In genomic region chr19:13547102-13547501, GRCh38 we compare ENCODE assay signal across 29 cellular contexts.
"Had no signal": no experiment of that assay in that cellular context is flagged by ENCODE, and none has a peak within 500 bp of the region (broad histone marks: within the 10 kb centered on the region; RNA-seq: fewer than 3 reads in every experiment).

No MANE protein-coding gene starts in this region.

- H3K9me3 Mint-ChIP-seq: stimulated activated effector memory CD8-positive, alpha-beta T cell treated with anti-CD3 and anti-CD28 coated beads, Interleukin-12 subunit alpha, Interleukin-12 subunit beta, amount 100 ng/mL, for 72 hours; stimulated activated naive CD8-positive, alpha-beta T cell treated with anti-CD3 and anti-CD28 coated beads, Interleukin-15, amount 100 ng/mL, for 72 hours; type B pancreatic cell had no signal

- FAIRE-seq: urothelium cell line had no signal

- ATAC-seq: stimulated activated effector memory CD8-positive, alpha-beta T cell treated with anti-CD3 and anti-CD28 coated beads, Interleukin-12 subunit alpha, Interleukin-12 subunit beta, amount 100 ng/mL, for 72 hours; stimulated activated memory B cell treated with anti-CD40 and anti-IgM and Interleukin-4, amounts not matched to agents 10 μg/mL and 1 μg/mL and 100 μg/mL, for 72 hours; stimulated activated naive B cell treated with anti-CD40 and anti-IgM and Interleukin-4, amounts not matched to agents 10 μg/mL and 1 μg/mL and 100 μg/mL, for 72 hours; stimulated activated naive CD8-positive, alpha-beta T cell treated with anti-CD3 and anti-CD28 coated beads, Interleukin-15, amount 100 ng/mL, for 72 hours; stimulated activated naive CD8-positive, alpha-beta T cell treated with anti-CD3 and anti-CD28 coated beads, Interleukin-15, Interleukin-2, amounts not matched to agents 100 U/mL and 50 U/mL, for 24 hours; upper lobe of right lung had no signal

- H3K4me3 ChIP-seq: stomach, suprapubic skin, testis, thoracic aorta, thyroid gland, tibial artery, tibial nerve, transverse colon, upper lobe of left lung, upper lobe of right lung, uterus, vagina had no signal

- H3K9me3 ChIP-seq: testis, thyroid gland, transverse colon, upper lobe of left lung, upper lobe of right lung, vagina had no signal

- H3K36me3 ChIP-seq: stomach, suprapubic skin, thoracic aorta, thyroid gland, tibial artery, tibial nerve, transverse colon, upper lobe of left lung, upper lobe of right lung, uterus, vagina had no signal

- H3K27ac Mint-ChIP-seq: stimulated activated effector memory CD8-positive, alpha-beta T cell treated with anti-CD3 and anti-CD28 coated beads, Interleukin-12 subunit alpha, Interleukin-12 subunit beta, amount 100 ng/mL, for 72 hours; stimulated activated memory B cell treated with anti-CD40 and anti-IgM and Interleukin-4, amounts not matched to agents 10 μg/mL and 1 μg/mL and 100 μg/mL, for 72 hours; stimulated activated naive B cell treated with anti-CD40 and anti-IgM and Interleukin-4, amounts not matched to agents 10 μg/mL and 1 μg/mL and 100 μg/mL, for 72 hours; stimulated activated naive CD8-positive, alpha-beta T cell treated with anti-CD3 and anti-CD28 coated beads, Interleukin-15, amount 100 ng/mL, for 72 hours; stimulated activated naive CD8-positive, alpha-beta T cell treated with anti-CD3 and anti-CD28 coated beads, Interleukin-15, Interleukin-2, amounts not matched to agents 100 ng/mL and 50 ng/mL, for 24 hours; type B pancreatic cell had no signal

- H3K27ac ChIP-seq: stomach, suprapubic skin, testis, thoracic aorta, thyroid gland, tibial artery, tibial nerve, transverse colon, upper lobe of left lung, upper lobe of right lung, uterus, vagina had no signal

- H3K27me3 ChIP-seq: testis, thyroid gland, tibial nerve, upper lobe of left lung, upper lobe of right lung, uterus, vagina had no signal

- DNase-seq: stimulated activated CD4-positive, alpha-beta T cell treated with anti-CD3 and anti-CD28 coated beads, Interleukin-2, amount 100 ng/mL, for 48 hours; stimulated activated CD4-positive, alpha-beta T cell treated with anti-CD3 and anti-CD28 coated beads, Interleukin-4, amount 100 ng/mL, for 1 hour; stimulated activated CD4-positive, alpha-beta T cell treated with anti-CD3 and anti-CD28 coated beads, Interleukin-4, amount 100 ng/mL, for 24 hours; stimulated activated CD4-positive, alpha-beta T cell treated with anti-CD3 and anti-CD28 coated beads, Interleukin-4, amount 100 ng/mL, for 4 hours; stimulated activated CD8-positive, alpha-beta memory T cell treated with anti-CD3 and anti-CD28 coated beads, Interleukin-4, amount 100 ng/mL, for 48 hours; stimulated activated naive B cell treated with anti-CD40 and anti-IgM and Interleukin-4, amounts not matched to agents 10 μg/mL and 1 μg/mL and 100 μg/mL, for 72 hours; stimulated activated naive CD4-positive, alpha-beta T cell; stimulated activated naive CD4-positive, alpha-beta T cell treated with Interleukin-2 at 50 U/mL for 16 hours; stimulated activated naive CD8-positive, alpha-beta T cell treated with anti-CD3 and anti-CD28 coated beads, Interleukin-15, amount 100 ng/mL, for 72 hours; stimulated activated naive CD8-positive, alpha-beta T cell treated with anti-CD3 and anti-CD28 coated beads, Interleukin-15, Interleukin-2, amounts not matched to agents 100 U/mL and 50 U/mL, for 24 hours; stomach; substantia nigra; testis; thyroid gland; tibial artery; transverse colon; trophoblast cell; upper lobe of left lung; upper lobe of right lung; uterus had no signal

- H3K4me1 ChIP-seq: stomach, suprapubic skin, testis, thyroid gland, tibial artery, tibial nerve, transverse colon, upper lobe of left lung, upper lobe of right lung, uterus, vagina had no signal

- H3K4me3 Mint-ChIP-seq: stimulated activated effector memory CD8-positive, alpha-beta T cell treated with anti-CD3 and anti-CD28 coated beads, Interleukin-12 subunit alpha, Interleukin-12 subunit beta, amount 100 ng/mL, for 72 hours; stimulated activated memory B cell treated with anti-CD40 and anti-IgM and Interleukin-4, amounts not matched to agents 10 μg/mL and 1 μg/mL and 100 μg/mL, for 72 hours; stimulated activated naive B cell treated with anti-CD40 and anti-IgM and Interleukin-4, amounts not matched to agents 10 μg/mL and 1 μg/mL and 100 μg/mL, for 72 hours; stimulated activated naive CD8-positive, alpha-beta T cell treated with anti-CD3 and anti-CD28 coated beads, Interleukin-15, amount 100 ng/mL, for 72 hours; stimulated activated naive CD8-positive, alpha-beta T cell treated with anti-CD3 and anti-CD28 coated beads, Interleukin-15, Interleukin-2, amounts not matched to agents 100 ng/mL and 50 ng/mL, for 24 hours; type B pancreatic cell had no signal

- H3K36me3 Mint-ChIP-seq: stimulated activated effector memory CD8-positive, alpha-beta T cell treated with anti-CD3 and anti-CD28 coated beads, Interleukin-12 subunit alpha, Interleukin-12 subunit beta, amount 100 ng/mL, for 72 hours; stimulated activated memory B cell treated with anti-CD40 and anti-IgM and Interleukin-4, amounts not matched to agents 10 μg/mL and 1 μg/mL and 100 μg/mL, for 72 hours; stimulated activated naive B cell treated with anti-CD40 and anti-IgM and Interleukin-4, amounts not matched to agents 10 μg/mL and 1 μg/mL and 100 μg/mL, for 72 hours; type B pancreatic cell had no signal

- H3K4me1 Mint-ChIP-seq: stimulated activated effector memory CD8-positive, alpha-beta T cell treated with anti-CD3 and anti-CD28 coated beads, Interleukin-12 subunit alpha, Interleukin-12 subunit beta, amount 100 ng/mL, for 72 hours; stimulated activated memory B cell treated with anti-CD40 and anti-IgM and Interleukin-4, amounts not matched to agents 10 μg/mL and 1 μg/mL and 100 μg/mL, for 72 hours; stimulated activated naive B cell treated with anti-CD40 and anti-IgM and Interleukin-4, amounts not matched to agents 10 μg/mL and 1 μg/mL and 100 μg/mL, for 72 hours; stimulated activated naive CD8-positive, alpha-beta T cell treated with anti-CD3 and anti-CD28 coated beads, Interleukin-15, amount 100 ng/mL, for 72 hours had no signal
